Comparison of ENCODE assay signal across 16 cellular contexts in the genomic region with DNA sequence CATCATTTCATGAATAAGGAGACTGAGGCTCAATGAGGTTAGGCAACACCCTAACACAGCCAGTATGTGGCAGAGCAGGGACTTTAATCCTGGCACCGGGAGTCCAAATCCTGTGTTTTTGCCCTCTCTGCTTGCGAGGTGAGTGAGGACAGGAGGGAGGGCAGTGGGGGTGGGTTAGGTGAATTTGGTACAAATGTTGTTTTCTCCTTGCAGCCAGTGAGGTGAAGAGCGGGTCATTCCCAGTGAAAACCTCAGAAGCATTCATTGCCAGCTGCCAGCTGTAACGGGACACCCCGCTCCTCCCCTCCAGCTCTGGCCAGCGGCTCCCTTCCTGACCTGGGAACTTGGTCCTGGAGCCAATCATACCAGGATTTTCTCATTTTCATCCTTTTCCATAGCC. TPM values are rescaled to one million over a fixed set of nuclear protein-coding genes. Genes with fewer than 3 reads are reported as not detected.
DNase-seq lines count a peak whose midpoint lies in the region; ATAC-seq and TF ChIP-seq lines count a peak whose summit lies in the region.
"Had no signal": no experiment of that assay in that cellular context is flagged by ENCODE, and none has a peak within 500 bp of the region (broad histone marks: within the 10 kb centered on the region; RNA-seq: fewer than 3 reads in every experiment).

No MANE protein-coding gene starts in this region.

- H3K4me3 ChIP-seq in astrocyte of the cerebellum (ENCODE audit: low read depth, low read length) (no peak overlapping the region), tibial nerve (no peak overlapping the region), body of pancreas (no peak overlapping the region)
- H3K4me3 ChIP-seq: GM12878 had no signal

- in situ Hi-C loops in astrocyte of the cerebellum (cut with HindIII; ENCODE audit: low sequenced_read_pairs), result loop anchor here (25.0 kb wide), 2 partner anchors 271 to 546 kb away; a partner anchor contains a TSS

- DNase-seq in NCI-H2029 (lab: John Stamatoyannopoulos, UW), result peak; percentile 45
- no peak for DNase-seq in NCI-H2029 treated with DMSO at 0.1 percent for 48 hours (lab: John Stamatoyannopoulos, UW)
- DNase-seq in astrocyte of the cerebellum (ENCODE audit: low read depth), result peak; percentile 44
- DNase-seq in iris pigment epithelial cell (ENCODE audit: low read depth), result peak; percentile 74
- DNase-seq in stromal cell of bone marrow (ENCODE audit: low read depth), result peak; percentile 31
- DNase-seq in tibial nerve (ENCODE audit: low spot score in 2 of 2), result no peak
- no peak for DNase-seq in body of pancreas
- DNase-seq: activated CD8-positive, alpha-beta memory T cell treated with anti-CD3 and anti-CD28 coated beads, Interleukin-2, amount 50 U/mL, for 4 hours; activated naive CD8-positive, alpha-beta T cell treated with anti-CD3 and anti-CD28 coated beads, Interleukin-2, amount 50 U/mL, for 24 hours; natural killer cell; NCI-H2081 treated with DMSO at 0.1 percent for 48 hours; RPMI8226 had no signal

- H3K36me3 ChIP-seq in tibial nerve (no peaks in the 10 kb centered on the region), body of pancreas (replicated peaks in 1 of 2; ENCODE audit: insufficient read depth in 1 of 2, low read depth in 2 of 2) (no peaks in the 10 kb centered on the region)

- H3K27ac ChIP-seq in tibial nerve (no peak overlapping the region), body of pancreas (no peak overlapping the region)
- H3K27ac ChIP-seq: 22Rv1 had no signal

- H3K27me3 ChIP-seq in tibial nerve, result no peaks in the 10 kb centered on the region
- no peaks in the 10 kb centered on the region for H3K27me3 ChIP-seq in body of pancreas

- peak in 1 of 2 donors; percentile 24 for TF ChIP-seq EP300 in tibial nerve (IDR thresholded peaks at IDR 0.05)

- H3K4me1 ChIP-seq in tibial nerve (peaks cover 0 to 52% (median 6%) of the 10 kb centered on the region in 4 donors), body of pancreas (peaks cover 18% of the 10 kb centered on the region)

- TF ChIP-seq CTCF in astrocyte of the cerebellum (IDR thresholded peaks at IDR 0.05; ENCODE audit: low read depth, low read length, missing control alignments) (no peak), tibial nerve (IDR thresholded peaks at IDR 0.05) (no peak), body of pancreas (IDR thresholded peaks at IDR 0.05) (no peak)

- WGBS in tibial nerve, 2 donors, result 25 to 32% methylated on average over 6 of the region's 6 CpGs
- WGBS in body of pancreas, 2 donors, result 69 to 78% methylated on average over 6 of the region's 6 CpGs

- ATAC-seq in body of pancreas, result no peak
- no peak for ATAC-seq in HG03039 (IDR thresholded peaks at IDR 0.05; ENCODE audit: unreplicated experiment)
- ATAC-seq: activated naive CD8-positive, alpha-beta T cell treated with anti-CD3 and anti-CD28 coated beads, Interleukin-2, amount 50 U/mL, for 24 hours; GM12878; natural killer cell; stimulated activated memory B cell treated with anti-CD40 and anti-IgM and Interleukin-4, amounts not matched to agents 10 μg/mL and 1 μg/mL and 100 μg/mL, for 72 hours had no signal

- intact Hi-C loops in body of pancreas (cut with DNase I), result no loop called here

- TF ChIP-seq POLR2A in tibial nerve (IDR thresholded peaks at IDR 0.05) (no peak), body of pancreas (IDR thresholded peaks at IDR 0.05) (no peak)

- H3K9me3 ChIP-seq in tibial nerve, result no peaks in the 10 kb centered on the region
- no peaks in the 10 kb centered on the region for H3K9me3 ChIP-seq in body of pancreas

RNA-seq across cellular contexts. Expression of a gene that starts 45.7 kb away (rescaled TPM):
- total RNA-seq in tibial nerve (1 to 10 TPM; 1.4 to 3.6 (median 2.0) TPM), body of pancreas (1 to 10 TPM; 2.6 to 3.0 TPM)
- total RNA-seq: GM12878 had no signal

Comparison
In these comparisons a context has a peak if more than half of its experiments do, and no peak if none do; other contexts are left out.
1. DNase-seq: peak in NCI-H2029 (single experiment), astrocyte of the cerebellum (single experiment), iris pigment epithelial cell (single experiment) and stromal cell of bone marrow (single experiment); none in NCI-H2029 treated with DMSO at 0.1 percent for 48 hours (single experiment), tibial nerve (0 of 2) and body of pancreas (0 of 4).